In the genomic region with DNA sequence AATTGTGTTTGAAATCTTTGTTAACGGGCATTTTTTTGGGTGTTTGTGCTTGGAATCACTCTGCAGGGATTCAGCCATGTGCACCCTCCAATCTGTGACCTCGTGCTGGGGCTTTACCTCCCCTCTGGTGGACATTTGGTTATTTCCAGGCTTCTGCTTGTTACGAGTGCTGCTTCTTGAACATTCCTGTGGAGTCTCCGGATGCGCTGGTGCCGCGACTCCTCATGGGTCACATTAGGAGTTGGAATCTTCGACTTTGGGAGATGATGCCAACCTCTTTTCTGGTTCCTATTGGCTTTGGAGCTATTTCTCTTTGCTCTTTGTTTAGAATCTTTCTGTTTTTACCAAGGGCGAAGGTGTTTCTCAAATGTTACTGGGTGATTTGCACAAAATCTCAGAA, we compare ENCODE assay signal across 18 cellular contexts. TPM values are rescaled to one million over a fixed set of nuclear protein-coding genes. Genes with fewer than 3 reads are reported as not detected.
DNase-seq lines count a peak whose midpoint lies in the region; ATAC-seq and TF ChIP-seq lines count a peak whose summit lies in the region.
"Had no signal": no experiment of that assay in that cellular context is flagged by ENCODE, and none has a peak within 500 bp of the region (broad histone marks: within the 10 kb centered on the region; RNA-seq: fewer than 3 reads in every experiment).

No MANE protein-coding gene starts in this region.

- peaks cover 14% of the 10 kb centered on the region for H3K27me3 Mint-ChIP-seq in endodermal cell (ENCODE audit: insufficient read depth)

- no peaks in the 10 kb centered on the region for H3K36me3 Mint-ChIP-seq in endodermal cell (ENCODE audit: low read depth)
- H3K36me3 Mint-ChIP-seq: CD4-positive, CD25-positive, alpha-beta regulatory T cell had no signal

- DNase-seq in endodermal cell: no peak
- peak in 3 of 49 donors; percentile 60 to 78 (median 71) for DNase-seq in substantia nigra (lab: John Stamatoyannopoulos, UW)
- no peak for DNase-seq in cardiac septum (ENCODE audit: low spot score)
- DNase-seq in AML-193 (lab: John Stamatoyannopoulos, UW): no peak
- DNase-seq: CD4-positive, CD25-positive, alpha-beta regulatory T cell; DMS 273 treated with DMSO at 0.1 percent for 48 hours; KG1; NCI-H1694 treated with DMSO at 0.1 percent for 48 hours; NCI-H2107; NCI-H226; NCI-H82; RPMI8226 had no signal

- H3K4me3 ChIP-seq in endodermal cell (ENCODE audit: low read length) (no peak overlapping the region), neural cell (ENCODE audit: low read length) (peak overlapping the region; percentile 37)
- H3K4me3 ChIP-seq: HAP-1 had no signal

- H2AFZ ChIP-seq in neural cell (ENCODE audit: low read depth, low read length): no peak overlapping the region

- no peaks in the 10 kb centered on the region for H3K79me2 ChIP-seq in neural cell (replicated peaks; ENCODE audit: insufficient read depth, low read length)

- no peaks in the 10 kb centered on the region for H3K9me3 ChIP-seq in endodermal cell (ENCODE audit: control insufficient read depth, low read length)
- H3K9me3 ChIP-seq in neural cell (ENCODE audit: low read length): no peaks in the 10 kb centered on the region
- H3K9me3 ChIP-seq: HAP-1 had no signal

- no peaks in the 10 kb centered on the region for H3K9me2 ChIP-seq in neural cell (ENCODE audit: insufficient read depth, low read length)

- no peak for TF ChIP-seq RAD21 in neural cell (conservative IDR thresholded peaks at IDR 0.05)

- H3K27me3 ChIP-seq in endodermal cell (ENCODE audit: control insufficient read depth, insufficient read depth, low read length, poor library complexity, severe bottlenecking) (peaks cover 45% of the 10 kb centered on the region), neural cell (ENCODE audit: insufficient read depth, low read depth, low read length) (no peaks in the 10 kb centered on the region)

- no peaks in the 10 kb centered on the region for H3K4me1 Mint-ChIP-seq in endodermal cell

- H3K9ac ChIP-seq in endodermal cell (ENCODE audit: extremely low read depth, low read length, poor library complexity, severe bottlenecking) (no peak overlapping the region), neural cell (ENCODE audit: low read length) (no peak overlapping the region)

- H4K20me1 ChIP-seq in neural cell (ENCODE audit: insufficient read depth): no peaks in the 10 kb centered on the region

- ATAC-seq in HG02981 (IDR thresholded peaks at IDR 0.05; ENCODE audit: unreplicated experiment) (no peak), HG03039 (IDR thresholded peaks at IDR 0.05; ENCODE audit: unreplicated experiment) (no peak)
- ATAC-seq: SK-N-SH treated with all-trans-retinoic acid at 6 μM for 48 hours had no signal

- TF ChIP-seq CTCF in VCaP (conservative IDR thresholded peaks at IDR 0.05) (no peak), endodermal cell (conservative IDR thresholded peaks at IDR 0.05) (no peak), neural cell (IDR thresholded peaks at IDR 0.05; ENCODE audit: poor library complexity, severe bottlenecking) (peak; percentile 12)

- H3K36me3 ChIP-seq in endodermal cell (ENCODE audit: control insufficient read depth, insufficient read depth, low read length) (no peaks in the 10 kb centered on the region), neural cell (ENCODE audit: insufficient read depth, low read length) (no peaks in the 10 kb centered on the region)
- H3K36me3 ChIP-seq: HAP-1 had no signal

- no peaks in the 10 kb centered on the region for H3F3A ChIP-seq in neural cell (ENCODE audit: insufficient read depth, low read length, poor library complexity, severe bottlenecking)

- intact Hi-C loops in cardiac septum (cut with DNase I): no loop called here

- peak overlapping the region; percentile 41; the same call in 1 of the 2 replicates for H3K27ac ChIP-seq in VCaP
- peak overlapping the region; percentile 53 for H3K27ac ChIP-seq in endodermal cell (ENCODE audit: low read depth, low read length)
- no peak overlapping the region for H3K27ac ChIP-seq in neural cell (ENCODE audit: low read length)
- H3K27ac ChIP-seq in substantia nigra (ENCODE audit: low read depth, low read length, poor library complexity, severe bottlenecking): peak overlapping the region; percentile 98

- 70 to 78% methylated on average over 9 of the region's 9 CpGs for WGBS in endodermal cell (ENCODE audit: insufficient coverage in 1 of 2, insufficient read length in 1 of 2), 2 experiments

- no peak overlapping the region for H3K4me2 ChIP-seq in neural cell (ENCODE audit: low read length)

- no peak for TF ChIP-seq EP300 in neural cell (conservative IDR thresholded peaks at IDR 0.05; ENCODE audit: poor library complexity, severe bottlenecking)

- peaks cover 7% of the 10 kb centered on the region for H3K9me3 Mint-ChIP-seq in endodermal cell

- no peak overlapping the region for H3K4me3 Mint-ChIP-seq in endodermal cell
- H3K4me3 Mint-ChIP-seq: CD4-positive, CD25-positive, alpha-beta regulatory T cell had no signal

- no peak overlapping the region for H3K27ac Mint-ChIP-seq in endodermal cell

- H3K4me1 ChIP-seq in endodermal cell (ENCODE audit: control insufficient read depth, insufficient read depth, low read length): no peaks in the 10 kb centered on the region
- H3K4me1 ChIP-seq: HAP-1 had no signal

TF ChIP-seq in neural cell, 6 proteins besides CTCF, POLR2A, EP300 and RAD21:
- TF ChIP-seq MXI1 (conservative IDR thresholded peaks at IDR 0.05; ENCODE audit: poor library complexity, severe bottlenecking) (no peak), SMC3 (conservative IDR thresholded peaks at IDR 0.05; ENCODE audit: poor library complexity) (no peak), TAF1 (IDR thresholded peaks at IDR 0.05; ENCODE audit: low read depth) (no peak), EZH2 (IDR thresholded peaks at IDR 0.05; ENCODE audit: borderline replicate concordance, insufficient read depth, low read length, poor library complexity, severe bottlenecking) (no peak), POLR2AphosphoS5 (IDR thresholded peaks at IDR 0.05) (no peak)
- TF ChIP-seq, protein P1, sequence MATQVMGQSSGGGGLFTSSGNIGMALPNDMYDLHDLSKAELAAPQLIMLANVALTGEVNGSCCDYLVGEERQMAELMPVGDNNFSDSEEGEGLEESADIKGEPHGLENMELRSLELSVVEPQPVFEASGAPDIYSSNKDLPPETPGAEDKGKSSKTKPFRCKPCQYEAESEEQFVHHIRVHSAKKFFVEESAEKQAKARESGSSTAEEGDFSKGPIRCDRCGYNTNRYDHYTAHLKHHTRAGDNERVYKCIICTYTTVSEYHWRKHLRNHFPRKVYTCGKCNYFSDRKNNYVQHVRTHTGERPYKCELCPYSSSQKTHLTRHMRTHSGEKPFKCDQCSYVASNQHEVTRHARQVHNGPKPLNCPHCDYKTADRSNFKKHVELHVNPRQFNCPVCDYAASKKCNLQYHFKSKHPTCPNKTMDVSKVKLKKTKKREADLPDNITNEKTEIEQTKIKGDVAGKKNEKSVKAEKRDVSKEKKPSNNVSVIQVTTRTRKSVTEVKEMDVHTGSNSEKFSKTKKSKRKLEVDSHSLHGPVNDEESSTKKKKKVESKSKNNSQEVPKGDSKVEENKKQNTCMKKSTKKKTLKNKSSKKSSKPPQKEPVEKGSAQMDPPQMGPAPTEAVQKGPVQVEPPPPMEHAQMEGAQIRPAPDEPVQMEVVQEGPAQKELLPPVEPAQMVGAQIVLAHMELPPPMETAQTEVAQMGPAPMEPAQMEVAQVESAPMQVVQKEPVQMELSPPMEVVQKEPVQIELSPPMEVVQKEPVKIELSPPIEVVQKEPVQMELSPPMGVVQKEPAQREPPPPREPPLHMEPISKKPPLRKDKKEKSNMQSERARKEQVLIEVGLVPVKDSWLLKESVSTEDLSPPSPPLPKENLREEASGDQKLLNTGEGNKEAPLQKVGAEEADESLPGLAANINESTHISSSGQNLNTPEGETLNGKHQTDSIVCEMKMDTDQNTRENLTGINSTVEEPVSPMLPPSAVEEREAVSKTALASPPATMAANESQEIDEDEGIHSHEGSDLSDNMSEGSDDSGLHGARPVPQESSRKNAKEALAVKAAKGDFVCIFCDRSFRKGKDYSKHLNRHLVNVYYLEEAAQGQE (IDR thresholded peaks at IDR 0.05; ENCODE audit: borderline replicate concordance): peak; percentile 63
TF ChIP-seq in neural cell: peak in this region for 1.

RNA-seq across cellular contexts. Expression of a gene that starts 10.1 kb away (rescaled TPM):
- total RNA-seq in endodermal cell (10 to 100 TPM in 1 of 2 donors, 1 to 10 TPM in 1; 5.1 to 13.5 TPM), cardiac septum (55.4 TPM)
- polyA plus RNA-seq in endodermal cell (2013, experiment 1 of 2): 62.3 TPM
- 52.7 TPM for polyA plus RNA-seq in endodermal cell (2013, experiment 2 of 2)
- polyA plus RNA-seq in neural cell: 116 and 143 TPM in 2 replicates
- 102 and 118 TPM in 2 replicates for polyA minus RNA-seq in neural cell
